ENCODE assay signal across 16 cellular contexts in the genomic region with DNA sequence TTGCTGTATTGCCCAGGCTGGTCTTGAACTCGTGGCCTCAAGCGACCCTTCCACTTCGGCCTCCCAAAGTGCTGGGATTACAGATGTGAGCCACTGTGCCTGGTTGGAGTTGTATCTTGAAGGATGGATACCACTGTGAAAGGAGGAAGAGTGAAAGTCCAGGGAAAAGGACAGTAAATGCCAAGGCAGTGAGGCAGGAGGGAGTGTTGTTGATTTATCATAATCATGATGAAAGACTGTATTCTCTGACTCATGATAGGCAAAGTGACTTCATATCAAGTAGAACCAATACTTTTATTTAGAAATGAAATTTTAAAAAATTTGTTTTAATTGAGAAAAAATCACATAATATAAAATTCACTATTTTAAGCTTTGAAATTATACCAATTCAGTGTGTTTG.
"Had no signal": no experiment of that assay in that cellular context is flagged by ENCODE, and none has a peak within 500 bp of the region (broad histone marks: within the 10 kb centered on the region; RNA-seq: fewer than 3 reads in every experiment).

No MANE protein-coding gene starts in this region.

- H3K9me3 ChIP-seq: esophagus muscularis mucosa, sigmoid colon, tibial artery had no signal

- H3K4me3 ChIP-seq: coronary artery, esophagus muscularis mucosa, lung, sigmoid colon, tibial artery had no signal

- DNase-seq: activated CD4-positive, alpha-beta memory T cell treated with anti-CD3 and anti-CD28 coated beads, Interleukin-2, amount 10 ng/mL, durations not matched to agents 7 days and 5 days; activated naive CD4-positive, alpha-beta T cell; activated naive CD8-positive, alpha-beta T cell treated with anti-CD3 and anti-CD28 coated beads for 36 hours; activated T-cell treated with anti-CD3 and anti-CD28 coated beads, Interleukin-2, amount 50 U/mL, for 1 hour; hippocampal formation; islet precursor cell; midbrain; nucleus accumbens; sigmoid colon; stimulated activated CD8-positive, alpha-beta memory T cell treated with anti-CD3 and anti-CD28 coated beads, Interleukin-4, amount 100 ng/mL, for 48 hours; stimulated activated naive CD4-positive, alpha-beta T cell; tibial artery had no signal

- H3K36me3 ChIP-seq: esophagus muscularis mucosa, tibial artery had no signal

- H3K27me3 ChIP-seq: sigmoid colon, tibial artery had no signal

- ATAC-seq: activated T-helper 17 cell treated with anti-CD3 and anti-CD28 coated beads, Interleukin-2, amount 50 U/mL, for 72 hours had no signal

- H3K27ac ChIP-seq: coronary artery, esophagus muscularis mucosa, sigmoid colon, tibial artery had no signal

- H3K4me1 ChIP-seq: esophagus muscularis mucosa, sigmoid colon, tibial artery had no signal
